Comparison of ENCODE assay signal across 23 cellular contexts in the genomic region with DNA sequence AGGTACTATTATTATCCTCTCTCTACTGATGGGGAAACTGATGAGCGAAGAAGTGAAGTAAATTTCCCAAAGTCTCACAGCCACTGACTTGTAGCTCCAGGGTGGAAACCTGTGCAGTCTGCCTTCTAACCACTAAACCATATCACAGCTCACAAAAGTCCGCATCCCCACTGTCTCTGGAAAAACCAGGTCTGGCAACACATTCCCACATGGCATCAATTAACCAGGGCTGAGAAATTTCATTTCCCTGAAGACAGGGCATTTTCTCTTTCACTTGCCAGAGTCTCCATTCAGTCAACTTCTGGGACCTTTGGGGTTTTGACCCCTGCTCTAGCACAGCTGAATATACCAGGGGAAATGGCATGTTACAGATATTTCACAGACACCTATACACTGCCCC. TPM values are rescaled to one million over a fixed set of nuclear protein-coding genes. Genes with fewer than 3 reads are reported as not detected.
DNase-seq lines count a peak whose midpoint lies in the region; ATAC-seq and TF ChIP-seq lines count a peak whose summit lies in the region.
"Had no signal": no experiment of that assay in that cellular context is flagged by ENCODE, and none has a peak within 500 bp of the region (broad histone marks: within the 10 kb centered on the region; RNA-seq: fewer than 3 reads in every experiment).

No MANE protein-coding gene starts in this region.

- no peak overlapping the region for H3K4me3 Mint-ChIP-seq in type B pancreatic cell
- H3K4me3 Mint-ChIP-seq: B cell; CD4-positive, CD25-positive, alpha-beta regulatory T cell; CD8-positive, alpha-beta T cell; GM23338; H9; HFFc6 had no signal

- no peak overlapping the region for H3K4me3 ChIP-seq in HFF-Myc (replicated peaks; ENCODE audit: low read depth, low read length)
- H3K4me3 ChIP-seq: BLaER1, GM12878, GM23338 had no signal

- H3K4me1 Mint-ChIP-seq in type B pancreatic cell (ENCODE audit: unreplicated experiment), result no peaks in the 10 kb centered on the region
- H3K4me1 Mint-ChIP-seq: B cell had no signal

- peak; percentile 61; the same call in 2 of the 3 replicates for ATAC-seq in SK-N-SH treated with all-trans-retinoic acid at 6 μM for 48 hours
- no peak for ATAC-seq in GM19467 (IDR thresholded peaks at IDR 0.05; ENCODE audit: unreplicated experiment)
- no peak for ATAC-seq in GM21526 (IDR thresholded peaks at IDR 0.05; ENCODE audit: low FRiP score, unreplicated experiment)
- ATAC-seq: CD8-positive, alpha-beta T cell; GM12878; GM23338; HCT116 had no signal

- H3K27me3 Mint-ChIP-seq in type B pancreatic cell, result peaks cover 4% of the 10 kb centered on the region

- no peaks in the 10 kb centered on the region for H3K9me3 Mint-ChIP-seq in type B pancreatic cell
- H3K9me3 Mint-ChIP-seq: CD4-positive, CD25-positive, alpha-beta regulatory T cell; CD8-positive, alpha-beta T cell; GM23338; H9; HFFc6 had no signal

- no peaks in the 10 kb centered on the region for H3K36me3 Mint-ChIP-seq in type B pancreatic cell
- H3K36me3 Mint-ChIP-seq: CD4-positive, CD25-positive, alpha-beta regulatory T cell; CD8-positive, alpha-beta T cell had no signal

- DNase-seq in HFF-Myc (ENCODE audit: extremely low read depth, low read depth) (peak; percentile 2), fibroblast of gingiva (ENCODE audit: low read depth) (peak; percentile 9), type B pancreatic cell (ENCODE audit: extremely low spot score, unreplicated experiment) (no peak)
- DNase-seq: Caco-2; CD4-positive, CD25-positive, alpha-beta regulatory T cell; CD8-positive, alpha-beta T cell; DMS 273 treated with DMSO at 0.1 percent for 48 hours; DMS79; EL; GDM1; H9; HFFc6 had no signal

- no peak overlapping the region for H3K27ac Mint-ChIP-seq in type B pancreatic cell
- H3K27ac Mint-ChIP-seq: B cell; CD4-positive, CD25-positive, alpha-beta regulatory T cell; CD8-positive, alpha-beta T cell; GM23338; H9; HFFc6 had no signal

- no peak for TF ChIP-seq CTCF in HFF-Myc (IDR thresholded peaks at IDR 0.05; ENCODE audit: low read depth, low read length, missing control alignments)
- TF ChIP-seq CTCF in type B pancreatic cell (conservative IDR thresholded peaks at IDR 0.05), result no peak

TF ChIP-seq in SK-N-SH treated with all-trans-retinoic acid at 6 μM for 48 hours, 23 proteins besides CTCF, POLR2A, EP300 and RAD21:
- TF ChIP-seq ISL1 (CRISPR knock-in tag; IDR thresholded peaks at IDR 0.05), result no peak
- TF ChIP-seq, protein P1, sequence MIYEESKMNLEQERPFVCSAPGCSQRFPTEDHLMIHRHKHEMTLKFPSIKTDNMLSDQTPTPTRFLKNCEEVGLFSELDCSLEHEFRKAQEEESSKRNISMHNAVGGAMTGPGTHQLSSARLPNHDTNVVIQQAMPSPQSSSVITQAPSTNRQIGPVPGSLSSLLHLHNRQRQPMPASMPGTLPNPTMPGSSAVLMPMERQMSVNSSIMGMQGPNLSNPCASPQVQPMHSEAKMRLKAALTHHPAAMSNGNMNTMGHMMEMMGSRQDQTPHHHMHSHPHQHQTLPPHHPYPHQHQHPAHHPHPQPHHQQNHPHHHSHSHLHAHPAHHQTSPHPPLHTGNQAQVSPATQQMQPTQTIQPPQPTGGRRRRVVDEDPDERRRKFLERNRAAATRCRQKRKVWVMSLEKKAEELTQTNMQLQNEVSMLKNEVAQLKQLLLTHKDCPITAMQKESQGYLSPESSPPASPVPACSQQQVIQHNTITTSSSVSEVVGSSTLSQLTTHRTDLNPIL (CRISPR knock-in tag; IDR thresholded peaks at IDR 0.05; ENCODE audit: low read depth), result no peak
- TF ChIP-seq PPARA (CRISPR knock-in tag; IDR thresholded peaks at IDR 0.05; ENCODE audit: borderline replicate concordance), result no peak
- no peak for TF ChIP-seq SNAI2 (CRISPR knock-in tag; IDR thresholded peaks at IDR 0.05)
- TF ChIP-seq RARB (CRISPR knock-in tag; IDR thresholded peaks at IDR 0.05), result no peak
- TF ChIP-seq ARNTL (CRISPR knock-in tag; IDR thresholded peaks at IDR 0.05; ENCODE audit: borderline replicate concordance, low read depth), result no peak
- no peak for TF ChIP-seq ZFP3 (CRISPR knock-in tag; IDR thresholded peaks at IDR 0.05)
- TF ChIP-seq, protein P2, sequence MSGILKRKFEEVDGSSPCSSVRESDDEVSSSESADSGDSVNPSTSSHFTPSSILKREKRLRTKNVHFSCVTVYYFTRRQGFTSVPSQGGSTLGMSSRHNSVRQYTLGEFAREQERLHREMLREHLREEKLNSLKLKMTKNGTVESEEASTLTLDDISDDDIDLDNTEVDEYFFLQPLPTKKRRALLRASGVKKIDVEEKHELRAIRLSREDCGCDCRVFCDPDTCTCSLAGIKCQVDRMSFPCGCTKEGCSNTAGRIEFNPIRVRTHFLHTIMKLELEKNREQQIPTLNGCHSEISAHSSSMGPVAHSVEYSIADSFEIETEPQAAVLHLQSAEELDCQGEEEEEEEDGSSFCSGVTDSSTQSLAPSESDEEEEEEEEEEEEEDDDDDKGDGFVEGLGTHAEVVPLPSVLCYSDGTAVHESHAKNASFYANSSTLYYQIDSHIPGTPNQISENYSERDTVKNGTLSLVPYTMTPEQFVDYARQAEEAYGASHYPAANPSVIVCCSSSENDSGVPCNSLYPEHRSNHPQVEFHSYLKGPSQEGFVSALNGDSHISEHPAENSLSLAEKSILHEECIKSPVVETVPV (CRISPR knock-in tag; IDR thresholded peaks at IDR 0.05), result no peak
- TF ChIP-seq, protein P3, sequence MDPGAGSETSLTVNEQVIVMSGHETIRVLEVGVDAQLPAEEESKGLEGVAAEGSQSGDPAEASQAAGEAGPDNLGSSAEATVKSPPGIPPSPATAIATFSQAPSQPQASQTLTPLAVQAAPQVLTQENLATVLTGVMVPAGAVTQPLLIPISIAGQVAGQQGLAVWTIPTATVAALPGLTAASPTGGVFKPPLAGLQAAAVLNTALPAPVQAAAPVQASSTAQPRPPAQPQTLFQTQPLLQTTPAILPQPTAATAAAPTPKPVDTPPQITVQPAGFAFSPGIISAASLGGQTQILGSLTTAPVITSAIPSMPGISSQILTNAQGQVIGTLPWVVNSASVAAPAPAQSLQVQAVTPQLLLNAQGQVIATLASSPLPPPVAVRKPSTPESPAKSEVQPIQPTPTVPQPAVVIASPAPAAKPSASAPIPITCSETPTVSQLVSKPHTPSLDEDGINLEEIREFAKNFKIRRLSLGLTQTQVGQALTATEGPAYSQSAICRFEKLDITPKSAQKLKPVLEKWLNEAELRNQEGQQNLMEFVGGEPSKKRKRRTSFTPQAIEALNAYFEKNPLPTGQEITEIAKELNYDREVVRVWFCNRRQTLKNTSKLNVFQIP (CRISPR knock-in tag; IDR thresholded peaks at IDR 0.05; ENCODE audit: borderline replicate concordance, low read depth), result no peak
TF ChIP-seq in SK-N-SH treated with all-trans-retinoic acid at 6 μM for 48 hours: peak in this region for 0.

RNA-seq across cellular contexts. Expression of a gene that starts 26.5 kb away (rescaled TPM):
- total RNA-seq in type B pancreatic cell (ENCODE audit: low replicate concordance), result not detected in 2 replicates
- total RNA-seq: A673; B cell; Caco-2; CD4-positive, CD25-positive, alpha-beta regulatory T cell; CD8-positive, alpha-beta T cell; GM12878; H4; HFFc6 had no signal

RNA-seq across cellular contexts. Expression of a gene that starts 41.0 kb away (rescaled TPM):
- 5.9 and 6.0 TPM in 2 replicates for total RNA-seq in type B pancreatic cell (ENCODE audit: low replicate concordance)

RNA-seq across cellular contexts. Expression of a gene that starts 51.9 kb away (rescaled TPM):
- total RNA-seq in type B pancreatic cell (ENCODE audit: low replicate concordance), result not detected in 2 replicates
- total RNA-seq: A172; A673; B cell; Caco-2; CD4-positive, CD25-positive, alpha-beta regulatory T cell; CD8-positive, alpha-beta T cell; GM12878; GM23338; H4; H9; HFFc6 had no signal
